Comparison of ENCODE assay signal across 1 cellular context in the genomic region with DNA sequence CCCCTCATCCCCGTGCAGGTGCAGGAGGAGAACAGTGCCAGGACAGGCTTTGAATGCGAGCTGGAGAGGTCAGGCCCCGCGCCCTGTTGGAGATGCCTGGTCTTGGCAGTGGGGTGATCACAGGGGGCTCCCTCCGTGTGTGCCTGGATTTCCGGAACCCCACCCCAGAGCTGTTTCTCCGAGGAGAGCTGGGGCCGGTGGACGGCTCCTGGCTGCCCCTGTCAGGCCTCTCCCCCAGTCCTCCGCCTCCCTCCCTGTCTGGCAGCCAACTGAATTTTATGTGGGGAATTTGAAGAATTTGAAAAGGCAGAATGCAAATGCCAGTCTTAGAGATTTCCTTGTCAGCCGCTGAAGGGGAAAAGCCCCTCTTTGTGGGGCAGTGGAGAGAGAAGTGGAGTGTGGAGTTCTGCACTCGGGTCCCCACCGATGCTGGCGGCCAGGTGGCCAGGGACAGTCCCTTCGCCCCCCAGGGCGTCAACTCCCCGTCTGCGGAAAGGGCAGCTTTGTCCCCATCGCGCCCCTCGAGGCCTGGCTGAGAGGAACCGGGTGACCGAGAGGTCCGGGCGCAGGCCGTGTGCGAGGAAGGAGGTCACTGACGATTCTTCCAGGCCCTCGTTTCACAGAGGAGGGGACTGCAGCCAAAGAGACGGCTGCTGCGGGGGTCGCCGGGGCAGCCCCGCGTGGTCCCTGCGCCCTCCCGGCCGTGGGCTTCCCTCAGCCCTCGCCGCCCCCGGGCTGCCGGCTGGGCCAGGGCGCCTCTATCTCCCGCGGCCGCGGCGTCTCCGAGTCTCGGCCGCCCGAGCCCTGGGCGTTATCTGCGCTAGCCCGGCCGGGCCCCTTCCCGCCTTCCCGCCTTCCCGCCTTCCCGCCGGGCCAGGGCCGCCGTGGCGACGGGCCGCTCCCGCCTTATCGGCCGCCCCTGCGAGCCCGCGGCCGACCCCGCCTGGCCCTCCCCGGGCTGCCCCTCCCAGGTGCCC.
A peak's percentile ranks its signal among the peaks of the same experiment; 100 is the strongest.
TF ChIP-seq lines count a peak whose summit lies in the region.

No MANE protein-coding gene starts in this region.

TF ChIP-seq in K562, 482 proteins besides CTCF, POLR2A, EP300 and RAD21 (continues in another document):
- TF ChIP-seq MBD2 (IDR thresholded peaks at IDR 0.05; ENCODE audit: borderline replicate concordance, low read depth) = no peak
- TF ChIP-seq, protein P1, sequence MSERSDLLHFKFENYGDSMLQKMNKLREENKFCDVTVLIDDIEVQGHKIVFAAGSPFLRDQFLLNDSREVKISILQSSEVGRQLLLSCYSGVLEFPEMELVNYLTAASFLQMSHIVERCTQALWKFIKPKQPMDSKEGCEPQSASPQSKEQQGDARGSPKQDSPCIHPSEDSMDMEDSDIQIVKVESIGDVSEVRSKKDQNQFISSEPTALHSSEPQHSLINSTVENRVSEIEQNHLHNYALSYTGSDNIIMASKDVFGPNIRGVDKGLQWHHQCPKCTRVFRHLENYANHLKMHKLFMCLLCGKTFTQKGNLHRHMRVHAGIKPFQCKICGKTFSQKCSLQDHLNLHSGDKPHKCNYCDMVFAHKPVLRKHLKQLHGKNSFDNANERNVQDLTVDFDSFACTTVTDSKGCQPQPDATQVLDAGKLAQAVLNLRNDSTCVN (CRISPR knock-in tag; IDR thresholded peaks at IDR 0.05) = no peak
- TF ChIP-seq, protein P2, sequence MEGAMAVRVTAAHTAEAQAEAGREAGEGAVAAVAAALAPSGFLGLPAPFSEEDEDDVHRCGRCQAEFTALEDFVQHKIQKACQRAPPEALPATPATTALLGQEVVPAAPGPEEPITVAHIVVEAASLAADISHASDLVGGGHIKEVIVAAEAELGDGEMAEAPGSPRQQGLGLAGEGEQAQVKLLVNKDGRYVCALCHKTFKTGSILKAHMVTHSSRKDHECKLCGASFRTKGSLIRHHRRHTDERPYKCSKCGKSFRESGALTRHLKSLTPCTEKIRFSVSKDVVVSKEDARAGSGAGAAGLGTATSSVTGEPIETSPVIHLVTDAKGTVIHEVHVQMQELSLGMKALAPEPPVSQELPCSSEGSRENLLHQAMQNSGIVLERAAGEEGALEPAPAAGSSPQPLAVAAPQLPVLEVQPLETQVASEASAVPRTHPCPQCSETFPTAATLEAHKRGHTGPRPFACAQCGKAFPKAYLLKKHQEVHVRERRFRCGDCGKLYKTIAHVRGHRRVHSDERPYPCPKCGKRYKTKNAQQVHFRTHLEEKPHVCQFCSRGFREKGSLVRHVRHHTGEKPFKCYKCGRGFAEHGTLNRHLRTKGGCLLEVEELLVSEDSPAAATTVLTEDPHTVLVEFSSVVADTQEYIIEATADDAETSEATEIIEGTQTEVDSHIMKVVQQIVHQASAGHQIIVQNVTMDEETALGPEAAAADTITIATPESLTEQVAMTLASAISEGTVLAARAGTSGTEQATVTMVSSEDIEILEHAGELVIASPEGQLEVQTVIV (CRISPR knock-in tag; IDR thresholded peaks at IDR 0.05; ENCODE audit: borderline replicate concordance) = no peak
- TF ChIP-seq ZNF24 (IDR thresholded peaks at IDR 0.05) = no peak
- 0 out of 2 replicates have a peak, but pooled peaks have one; percentile 12 for TF ChIP-seq SMARCA4 (IDR thresholded peaks at IDR 0.05)
- TF ChIP-seq NONO (IDR thresholded peaks at IDR 0.05; ENCODE audit: low read depth in 2 of 2, low read length in 1 of 2) = peak in 1 of 2 experiments; percentile 84; a peak in 2 of 4 replicates
- no peak for TF ChIP-seq TCF7 (IDR thresholded peaks at IDR 0.05; ENCODE audit: borderline replicate concordance)
- TF ChIP-seq XRCC3 (IDR thresholded peaks at IDR 0.05) = no peak
- TF ChIP-seq MAZ (CRISPR knock-in tag; conservative IDR thresholded peaks at IDR 0.05 in 1 of 2, IDR thresholded peaks at IDR 0.05 in 1 of 2) = peak in 1 of 2 experiments; percentile 66; a peak in 1 of 4 replicates
- TF ChIP-seq ZBED1 (IDR thresholded peaks at IDR 0.05) = no peak
- TF ChIP-seq GATA2 (CRISPR knock-in tag; IDR thresholded peaks at IDR 0.05) = no peak
- TF ChIP-seq FOXJ3 (CRISPR knock-in tag; IDR thresholded peaks at IDR 0.05) = no peak
- no peak for TF ChIP-seq PRMT5 (CRISPR knock-in tag; IDR thresholded peaks at IDR 0.05)
- TF ChIP-seq EHMT2 (IDR thresholded peaks at IDR 0.05) = no peak
- TF ChIP-seq HMG20B (CRISPR knock-in tag; IDR thresholded peaks at IDR 0.05) = no peak
- no peak for TF ChIP-seq PHF21A (IDR thresholded peaks at IDR 0.05; ENCODE audit: borderline replicate concordance, low read depth)
- TF ChIP-seq BRF1 (IDR thresholded peaks at IDR 0.05; ENCODE audit: borderline replicate concordance, extremely low read depth, insufficient read length) = no peak
- no peak for TF ChIP-seq MTA2 (IDR thresholded peaks at IDR 0.05; ENCODE audit: low read depth)
- no peak for TF ChIP-seq KAT2B (IDR thresholded peaks at IDR 0.05; ENCODE audit: low read depth, low read length)
- TF ChIP-seq PYGO2 (tag; IDR thresholded peaks at IDR 0.05) = no peak
- TF ChIP-seq ZNF124 (CRISPR knock-in tag; IDR thresholded peaks at IDR 0.05) = no peak
- TF ChIP-seq, protein P3, sequence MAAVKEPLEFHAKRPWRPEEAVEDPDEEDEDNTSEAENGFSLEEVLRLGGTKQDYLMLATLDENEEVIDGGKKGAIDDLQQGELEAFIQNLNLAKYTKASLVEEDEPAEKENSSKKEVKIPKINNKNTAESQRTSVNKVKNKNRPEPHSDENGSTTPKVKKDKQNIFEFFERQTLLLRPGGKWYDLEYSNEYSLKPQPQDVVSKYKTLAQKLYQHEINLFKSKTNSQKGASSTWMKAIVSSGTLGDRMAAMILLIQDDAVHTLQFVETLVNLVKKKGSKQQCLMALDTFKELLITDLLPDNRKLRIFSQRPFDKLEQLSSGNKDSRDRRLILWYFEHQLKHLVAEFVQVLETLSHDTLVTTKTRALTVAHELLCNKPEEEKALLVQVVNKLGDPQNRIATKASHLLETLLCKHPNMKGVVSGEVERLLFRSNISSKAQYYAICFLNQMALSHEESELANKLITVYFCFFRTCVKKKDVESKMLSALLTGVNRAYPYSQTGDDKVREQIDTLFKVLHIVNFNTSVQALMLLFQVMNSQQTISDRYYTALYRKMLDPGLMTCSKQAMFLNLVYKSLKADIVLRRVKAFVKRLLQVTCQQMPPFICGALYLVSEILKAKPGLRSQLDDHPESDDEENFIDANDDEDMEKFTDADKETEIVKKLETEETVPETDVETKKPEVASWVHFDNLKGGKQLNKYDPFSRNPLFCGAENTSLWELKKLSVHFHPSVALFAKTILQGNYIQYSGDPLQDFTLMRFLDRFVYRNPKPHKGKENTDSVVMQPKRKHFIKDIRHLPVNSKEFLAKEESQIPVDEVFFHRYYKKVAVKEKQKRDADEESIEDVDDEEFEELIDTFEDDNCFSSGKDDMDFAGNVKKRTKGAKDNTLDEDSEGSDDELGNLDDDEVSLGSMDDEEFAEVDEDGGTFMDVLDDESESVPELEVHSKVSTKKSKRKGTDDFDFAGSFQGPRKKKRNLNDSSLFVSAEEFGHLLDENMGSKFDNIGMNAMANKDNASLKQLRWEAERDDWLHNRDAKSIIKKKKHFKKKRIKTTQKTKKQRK (IDR thresholded peaks at IDR 0.05; ENCODE audit: borderline replicate concordance, low read depth, low read length) = no peak
- TF ChIP-seq ATF7 (IDR thresholded peaks at IDR 0.05) = no peak
- TF ChIP-seq, protein P4, sequence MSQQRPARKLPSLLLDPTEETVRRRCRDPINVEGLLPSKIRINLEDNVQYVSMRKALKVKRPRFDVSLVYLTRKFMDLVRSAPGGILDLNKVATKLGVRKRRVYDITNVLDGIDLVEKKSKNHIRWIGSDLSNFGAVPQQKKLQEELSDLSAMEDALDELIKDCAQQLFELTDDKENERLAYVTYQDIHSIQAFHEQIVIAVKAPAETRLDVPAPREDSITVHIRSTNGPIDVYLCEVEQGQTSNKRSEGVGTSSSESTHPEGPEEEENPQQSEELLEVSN (IDR thresholded peaks at IDR 0.05; ENCODE audit: borderline replicate concordance in 1 of 2, extremely low read depth in 1 of 2, insufficient read depth in 1 of 2, insufficient read length in 1 of 2, low read depth in 1 of 2, low read length in 1 of 2, poor library complexity in 1 of 2, severe bottlenecking in 1 of 2) = peak; percentile 96 to 100
- no peak; the same call in 1 of the 2 replicates for TF ChIP-seq SMARCE1 (IDR thresholded peaks at IDR 0.05)
- peak; percentile 74; the same call in 1 of the 2 replicates for TF ChIP-seq KLF1 (tag; IDR thresholded peaks at IDR 0.05)
- peak; percentile 61; the same call in 1 of the 2 replicates for TF ChIP-seq MECOM (CRISPR knock-in tag; IDR thresholded peaks at IDR 0.05)
- no peak for TF ChIP-seq MAFF (IDR thresholded peaks at IDR 0.05; ENCODE audit: low read length)
- TF ChIP-seq, protein P5, sequence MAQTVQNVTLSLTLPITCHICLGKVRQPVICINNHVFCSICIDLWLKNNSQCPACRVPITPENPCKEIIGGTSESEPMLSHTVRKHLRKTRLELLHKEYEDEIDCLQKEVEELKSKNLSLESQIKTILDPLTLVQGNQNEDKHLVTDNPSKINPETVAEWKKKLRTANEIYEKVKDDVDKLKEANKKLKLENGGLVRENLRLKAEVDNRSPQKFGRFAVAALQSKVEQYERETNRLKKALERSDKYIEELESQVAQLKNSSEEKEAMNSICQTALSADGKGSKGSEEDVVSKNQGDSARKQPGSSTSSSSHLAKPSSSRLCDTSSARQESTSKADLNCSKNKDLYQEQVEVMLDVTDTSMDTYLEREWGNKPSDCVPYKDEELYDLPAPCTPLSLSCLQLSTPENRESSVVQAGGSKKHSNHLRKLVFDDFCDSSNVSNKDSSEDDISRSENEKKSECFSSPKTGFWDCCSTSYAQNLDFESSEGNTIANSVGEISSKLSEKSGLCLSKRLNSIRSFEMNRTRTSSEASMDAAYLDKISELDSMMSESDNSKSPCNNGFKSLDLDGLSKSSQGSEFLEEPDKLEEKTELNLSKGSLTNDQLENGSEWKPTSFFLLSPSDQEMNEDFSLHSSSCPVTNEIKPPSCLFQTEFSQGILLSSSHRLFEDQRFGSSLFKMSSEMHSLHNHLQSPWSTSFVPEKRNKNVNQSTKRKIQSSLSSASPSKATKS (CRISPR knock-in tag; IDR thresholded peaks at IDR 0.05) = no peak
- TF ChIP-seq NFE2L1 (tag; IDR thresholded peaks at IDR 0.05; ENCODE audit: borderline replicate concordance, low read depth) = no peak
- TF ChIP-seq RBM22 (IDR thresholded peaks at IDR 0.05; ENCODE audit: low read depth, low read length, poor library complexity, severe bottlenecking) = peak; percentile 47
- TF ChIP-seq CREBBP (IDR thresholded peaks at IDR 0.05; ENCODE audit: low read depth, low read length) = no peak
- no peak for TF ChIP-seq PTBP1 (IDR thresholded peaks at IDR 0.05; ENCODE audit: low read depth, low read length)
- no peak for TF ChIP-seq STAT5A (IDR thresholded peaks at IDR 0.05; ENCODE audit: borderline replicate concordance, low read length)
- TF ChIP-seq, protein P6, sequence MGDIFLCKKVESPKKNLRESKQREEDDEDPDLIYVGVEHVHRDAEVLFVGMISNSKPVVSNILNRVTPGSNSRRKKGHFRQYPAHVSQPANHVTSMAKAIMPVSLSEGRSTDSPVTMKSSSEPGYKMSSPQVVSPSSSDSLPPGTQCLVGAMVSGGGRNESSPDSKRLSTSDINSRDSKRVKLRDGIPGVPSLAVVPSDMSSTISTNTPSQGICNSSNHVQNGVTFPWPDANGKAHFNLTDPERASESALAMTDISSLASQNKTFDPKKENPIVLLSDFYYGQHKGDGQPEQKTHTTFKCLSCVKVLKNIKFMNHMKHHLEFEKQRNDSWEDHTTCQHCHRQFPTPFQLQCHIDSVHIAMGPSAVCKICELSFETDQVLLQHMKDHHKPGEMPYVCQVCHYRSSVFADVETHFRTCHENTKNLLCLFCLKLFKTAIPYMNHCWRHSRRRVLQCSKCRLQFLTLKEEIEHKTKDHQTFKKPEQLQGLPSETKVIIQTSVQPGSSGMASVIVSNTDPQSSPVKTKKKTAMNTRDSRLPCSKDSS (IDR thresholded peaks at IDR 0.05; ENCODE audit: low read depth, partially characterized antibody) = no peak
- no peak for TF ChIP-seq ZNF239 (CRISPR knock-in tag; IDR thresholded peaks at IDR 0.05)
- no peak for TF ChIP-seq RFX1 (IDR thresholded peaks at IDR 0.05)
- no peak for TF ChIP-seq MIER1 (IDR thresholded peaks at IDR 0.05; ENCODE audit: low read depth)
- no peak for TF ChIP-seq ZNF324 (CRISPR knock-in tag; IDR thresholded peaks at IDR 0.05)
- TF ChIP-seq KLF16 (IDR thresholded peaks at IDR 0.05) = no peak
- TF ChIP-seq PML (IDR thresholded peaks at IDR 0.05; ENCODE audit: low read length) = no peak
- no peak for TF ChIP-seq SUPT5H (IDR thresholded peaks at IDR 0.05)
- peak; percentile 25 for TF ChIP-seq TAF1 (IDR thresholded peaks at IDR 0.05; ENCODE audit: control insufficient read depth, extremely low read depth, insufficient read depth, low read length, severe bottlenecking)
- TF ChIP-seq, protein P7, sequence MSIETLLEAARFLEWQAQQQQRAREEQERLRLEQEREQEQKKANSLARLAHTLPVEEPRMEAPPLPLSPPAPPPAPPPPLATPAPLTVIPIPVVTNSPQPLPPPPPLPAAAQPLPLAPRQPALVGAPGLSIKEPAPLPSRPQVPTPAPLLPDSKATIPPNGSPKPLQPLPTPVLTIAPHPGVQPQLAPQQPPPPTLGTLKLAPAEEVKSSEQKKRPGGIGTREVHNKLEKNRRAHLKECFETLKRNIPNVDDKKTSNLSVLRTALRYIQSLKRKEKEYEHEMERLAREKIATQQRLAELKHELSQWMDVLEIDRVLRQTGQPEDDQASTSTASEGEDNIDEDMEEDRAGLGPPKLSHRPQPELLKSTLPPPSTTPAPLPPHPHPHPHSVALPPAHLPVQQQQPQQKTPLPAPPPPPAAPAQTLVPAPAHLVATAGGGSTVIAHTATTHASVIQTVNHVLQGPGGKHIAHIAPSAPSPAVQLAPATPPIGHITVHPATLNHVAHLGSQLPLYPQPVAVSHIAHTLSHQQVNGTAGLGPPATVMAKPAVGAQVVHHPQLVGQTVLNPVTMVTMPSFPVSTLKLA (conservative IDR thresholded peaks at IDR 0.05) = no peak
- TF ChIP-seq ZKSCAN1 (IDR thresholded peaks at IDR 0.05; ENCODE audit: low read depth, low read length) = no peak
- TF ChIP-seq RNF2 (IDR thresholded peaks at IDR 0.05) = 0 out of 2 replicates have a peak, but pooled peaks have one; percentile 37
- TF ChIP-seq, protein P8, sequence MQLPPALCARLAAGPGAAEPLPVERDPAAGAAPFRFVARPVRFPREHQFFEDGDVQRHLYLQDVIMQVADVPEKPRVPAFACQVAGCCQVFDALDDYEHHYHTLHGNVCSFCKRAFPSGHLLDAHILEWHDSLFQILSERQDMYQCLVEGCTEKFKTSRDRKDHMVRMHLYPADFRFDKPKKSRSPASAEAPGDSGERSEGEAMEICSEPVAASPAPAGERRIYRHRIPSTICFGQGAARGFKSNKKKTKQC (CRISPR knock-in tag; IDR thresholded peaks at IDR 0.05) = no peak
- 0 out of 2 replicates have a peak, but pooled peaks have one; percentile 26 for TF ChIP-seq HSF4 (CRISPR knock-in tag; IDR thresholded peaks at IDR 0.05; ENCODE audit: borderline replicate concordance)
- TF ChIP-seq, protein P9, sequence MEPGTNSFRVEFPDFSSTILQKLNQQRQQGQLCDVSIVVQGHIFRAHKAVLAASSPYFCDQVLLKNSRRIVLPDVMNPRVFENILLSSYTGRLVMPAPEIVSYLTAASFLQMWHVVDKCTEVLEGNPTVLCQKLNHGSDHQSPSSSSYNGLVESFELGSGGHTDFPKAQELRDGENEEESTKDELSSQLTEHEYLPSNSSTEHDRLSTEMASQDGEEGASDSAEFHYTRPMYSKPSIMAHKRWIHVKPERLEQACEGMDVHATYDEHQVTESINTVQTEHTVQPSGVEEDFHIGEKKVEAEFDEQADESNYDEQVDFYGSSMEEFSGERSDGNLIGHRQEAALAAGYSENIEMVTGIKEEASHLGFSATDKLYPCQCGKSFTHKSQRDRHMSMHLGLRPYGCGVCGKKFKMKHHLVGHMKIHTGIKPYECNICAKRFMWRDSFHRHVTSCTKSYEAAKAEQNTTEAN (CRISPR knock-in tag; IDR thresholded peaks at IDR 0.05) = no peak
